In the genomic region with DNA sequence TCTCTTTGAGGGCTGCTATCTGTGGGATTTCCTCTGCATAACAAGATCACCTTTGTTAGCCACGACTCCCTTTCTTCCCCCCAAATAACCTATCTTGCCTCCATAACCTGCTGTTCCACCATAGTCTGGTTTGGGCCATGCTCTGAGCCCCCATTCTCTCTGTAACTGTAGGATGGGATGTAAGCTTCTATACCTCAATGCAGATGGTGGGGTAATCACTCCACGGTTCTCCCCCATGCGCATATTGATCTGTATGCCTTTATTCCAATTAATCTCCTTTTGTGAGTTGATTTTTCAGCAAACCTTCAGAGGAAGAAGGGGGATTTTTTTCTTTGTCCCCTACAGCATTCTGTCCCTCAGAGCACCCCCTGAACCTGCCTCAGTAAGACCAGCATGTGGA, we compare ENCODE assay signal across 19 cellular contexts.
"Had no signal": no experiment of that assay in that cellular context is flagged by ENCODE, and none has a peak within 500 bp of the region (broad histone marks: within the 10 kb centered on the region; RNA-seq: fewer than 3 reads in every experiment).

No MANE protein-coding gene starts in this region.

- H3K36me3 ChIP-seq: ascending aorta, breast epithelium, pancreas, right lobe of liver, suprapubic skin, upper lobe of left lung had no signal

- H3K36me3 Mint-ChIP-seq: activated naive CD4-positive, alpha-beta T cell treated with anti-CD3 and anti-CD28 coated beads, Interleukin-2, amount 50 U/mL, for 24 hours; memory B cell; naive B cell; WTC11 had no signal

- H3K27ac Mint-ChIP-seq: activated CD4-positive, alpha-beta memory T cell treated with anti-CD3 and anti-CD28 coated beads, Interleukin-2, amount 10 ng/mL, durations not matched to agents 7 days and 5 days; activated naive CD4-positive, alpha-beta T cell treated with anti-CD3 and anti-CD28 coated beads, Interleukin-2, amount 50 U/mL, for 24 hours; memory B cell; naive B cell; stimulated activated naive CD8-positive, alpha-beta T cell treated with anti-CD3 and anti-CD28 coated beads, Interleukin-15, Interleukin-2, amounts not matched to agents 100 ng/mL and 50 ng/mL, for 24 hours; WTC11 had no signal

- H3K27me3 ChIP-seq: ascending aorta, pancreas, right lobe of liver had no signal

- H3K9me3 ChIP-seq: ascending aorta, breast epithelium, mucosa of descending colon, pancreas, right lobe of liver, suprapubic skin, upper lobe of left lung had no signal

- DNase-seq: activated CD4-positive, alpha-beta memory T cell treated with anti-CD3 and anti-CD28 coated beads, Interleukin-2, amount 10 ng/mL, durations not matched to agents 7 days and 5 days; activated CD4-positive, alpha-beta T cell treated with anti-CD3 and anti-CD28 coated beads for 4 hours; activated gamma-delta T cell; cortex of kidney; foreskin fibroblast; mucosa of descending colon; naive B cell; stimulated activated CD4-positive, alpha-beta T cell treated with anti-CD3 and anti-CD28 coated beads, Interleukin-15, amount 100 ng/mL, for 24 hours; stimulated activated CD4-positive, alpha-beta T cell treated with anti-CD3 and anti-CD28 coated beads, Interleukin-2, amount 100 ng/mL, for 48 hours had no signal

- H3K4me1 Mint-ChIP-seq: activated naive CD4-positive, alpha-beta T cell treated with anti-CD3 and anti-CD28 coated beads, Interleukin-2, amount 50 U/mL, for 24 hours; memory B cell had no signal

- H3K4me1 ChIP-seq: ascending aorta, breast epithelium, right lobe of liver, suprapubic skin had no signal

- H3K27ac ChIP-seq: ascending aorta, breast epithelium, pancreas, right lobe of liver, suprapubic skin, upper lobe of left lung had no signal

- H3K27me3 Mint-ChIP-seq: activated CD4-positive, alpha-beta memory T cell treated with anti-CD3 and anti-CD28 coated beads, Interleukin-2, amount 10 ng/mL, durations not matched to agents 7 days and 5 days; activated naive CD4-positive, alpha-beta T cell treated with anti-CD3 and anti-CD28 coated beads, Interleukin-2, amount 50 U/mL, for 24 hours; memory B cell; naive B cell; stimulated activated naive CD8-positive, alpha-beta T cell treated with anti-CD3 and anti-CD28 coated beads, Interleukin-15, Interleukin-2, amounts not matched to agents 100 ng/mL and 50 ng/mL, for 24 hours had no signal

- H3K4me3 Mint-ChIP-seq: activated CD4-positive, alpha-beta memory T cell treated with anti-CD3 and anti-CD28 coated beads, Interleukin-2, amount 10 ng/mL, durations not matched to agents 7 days and 5 days; activated naive CD4-positive, alpha-beta T cell treated with anti-CD3 and anti-CD28 coated beads, Interleukin-2, amount 50 U/mL, for 24 hours; memory B cell; naive B cell; stimulated activated naive CD8-positive, alpha-beta T cell treated with anti-CD3 and anti-CD28 coated beads, Interleukin-15, Interleukin-2, amounts not matched to agents 100 ng/mL and 50 ng/mL, for 24 hours; WTC11 had no signal

- ATAC-seq: pancreas had no signal

- H3K4me3 ChIP-seq: ascending aorta, breast epithelium, mucosa of descending colon, pancreas, right lobe of liver, suprapubic skin, upper lobe of left lung had no signal

- H3K9me3 Mint-ChIP-seq: activated naive CD4-positive, alpha-beta T cell treated with anti-CD3 and anti-CD28 coated beads, Interleukin-2, amount 50 U/mL, for 24 hours; memory B cell; stimulated activated naive CD8-positive, alpha-beta T cell treated with anti-CD3 and anti-CD28 coated beads, Interleukin-15, Interleukin-2, amounts not matched to agents 100 ng/mL and 50 ng/mL, for 24 hours had no signal
